ENCODE assay signal across 17 cellular contexts in genomic region chr3:25597535-25598101, GRCh38.
"Had no signal": no experiment of that assay in that cellular context is flagged by ENCODE, and none has a peak within 500 bp of the region (broad histone marks: within the 10 kb centered on the region; RNA-seq: fewer than 3 reads in every experiment).

No MANE protein-coding gene starts in this region.

- H3K4me3 Mint-ChIP-seq: activated T-cell treated with anti-CD3 and anti-CD28 coated beads, Interleukin-2, amount 50 U/mL, for 4 hours; nephron progenitor cell; stimulated activated naive B cell treated with anti-CD40 and anti-IgM and Interleukin-4, amounts not matched to agents 10 μg/mL and 1 μg/mL and 100 μg/mL, for 72 hours; T-helper 1 cell treated with Interleukin-12 subunit alpha and Interleukin-12 subunit beta and Interleukin-4 antibody, amounts not matched to agents 30 μg/mL and 1 μg/mL, for 36 hours; type B pancreatic cell; WTC11 had no signal

- H3K27me3 Mint-ChIP-seq: stimulated activated naive B cell treated with anti-CD40 and anti-IgM and Interleukin-4, amounts not matched to agents 10 μg/mL and 1 μg/mL and 100 μg/mL, for 72 hours; type B pancreatic cell had no signal

- DNase-seq: activated CD4-positive, alpha-beta T cell treated with anti-CD3 and anti-CD28 coated beads for 48 hours; activated gamma-delta T cell treated with Interleukin-2 at 50 U/mL for 16 hours; activated T-cell treated with anti-CD3 and anti-CD28 coated beads, Interleukin-2, amount 50 U/mL, for 4 hours; effector memory CD4-positive, alpha-beta T cell; nephron progenitor cell; psoas muscle; right lobe of liver; spleen; stimulated activated CD4-positive, alpha-beta T cell treated with anti-CD3 and anti-CD28 coated beads, Interleukin-1b, Interleukin-23, amount 100 ng/mL, for 48 hours; stimulated activated naive B cell treated with anti-CD40 and anti-IgM and Interleukin-4, amounts not matched to agents 10 μg/mL and 1 μg/mL and 100 μg/mL, for 72 hours had no signal

- H3K27ac ChIP-seq: coronary artery, epithelial cell of prostate, psoas muscle, right lobe of liver, spleen, suprapubic skin had no signal

- H3K4me3 ChIP-seq: coronary artery, lung, psoas muscle, right lobe of liver, spleen, suprapubic skin had no signal

- H3K27ac Mint-ChIP-seq: nephron progenitor cell; T-helper 1 cell treated with Interleukin-12 subunit alpha and Interleukin-12 subunit beta and Interleukin-4 antibody, amounts not matched to agents 30 μg/mL and 1 μg/mL, for 36 hours; type B pancreatic cell; WTC11 had no signal

- H3K9me3 Mint-ChIP-seq: activated T-cell treated with anti-CD3 and anti-CD28 coated beads, Interleukin-2, amount 50 U/mL, for 4 hours; nephron progenitor cell; stimulated activated naive B cell treated with anti-CD40 and anti-IgM and Interleukin-4, amounts not matched to agents 10 μg/mL and 1 μg/mL and 100 μg/mL, for 72 hours; T-helper 1 cell treated with Interleukin-12 subunit alpha and Interleukin-12 subunit beta and Interleukin-4 antibody, amounts not matched to agents 30 μg/mL and 1 μg/mL, for 36 hours; type B pancreatic cell; WTC11 had no signal

- H3K27me3 ChIP-seq: right lobe of liver, spleen, suprapubic skin had no signal

- ATAC-seq: activated T-cell treated with anti-CD3 and anti-CD28 coated beads, Interleukin-2, amount 50 U/mL, for 4 hours; psoas muscle; right lobe of liver; stimulated activated naive B cell treated with anti-CD40 and anti-IgM and Interleukin-4, amounts not matched to agents 10 μg/mL and 1 μg/mL and 100 μg/mL, for 72 hours; WTC11 had no signal

- H3K9me3 ChIP-seq: psoas muscle, right lobe of liver, spleen, suprapubic skin had no signal
